In the genomic region with DNA sequence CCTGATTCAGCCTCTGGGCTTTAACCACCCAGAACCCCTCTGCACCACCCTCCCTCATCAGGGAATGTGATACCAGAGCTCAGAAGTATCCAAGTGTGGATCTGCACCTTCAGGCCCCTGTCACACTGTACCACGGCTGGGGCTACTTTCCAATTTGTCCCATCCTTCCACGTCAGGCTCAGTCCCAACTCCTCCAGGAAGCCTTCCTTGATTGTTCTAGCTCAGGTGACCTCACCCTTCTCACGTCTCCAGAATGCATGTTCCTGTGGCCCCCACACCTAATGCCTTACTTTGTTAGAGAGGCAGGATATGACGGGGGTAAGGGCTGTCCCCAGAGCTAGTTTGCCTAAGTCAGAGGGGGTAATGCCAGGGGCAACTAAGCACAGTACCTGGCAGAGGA, we compare ENCODE assay signal across 24 cellular contexts.
DNase-seq lines count a peak whose midpoint lies in the region; ATAC-seq, FAIRE-seq and TF ChIP-seq lines count a peak whose summit lies in the region.
"Had no signal": no experiment of that assay in that cellular context is flagged by ENCODE, and none has a peak within 500 bp of the region (broad histone marks: within the 10 kb centered on the region; RNA-seq: fewer than 3 reads in every experiment).

No MANE protein-coding gene starts in this region.

- no peak overlapping the region for H3K4me3 Mint-ChIP-seq in type B pancreatic cell
- H3K4me3 Mint-ChIP-seq: CD14-positive monocyte; CD4-positive, alpha-beta memory T cell; CD4-positive, CD25-positive, alpha-beta regulatory T cell; CD8-positive, alpha-beta memory T cell had no signal

- H3K4me1 ChIP-seq in A549 (no peaks in the 10 kb centered on the region), K562 (replicated peaks in 1 of 2; ENCODE audit: control insufficient read depth in 2 of 2, insufficient read depth in 2 of 2, low read length in 2 of 2) (no peaks in the 10 kb centered on the region), kidney (ENCODE audit: control insufficient read depth in 1 of 2, insufficient read depth in 1 of 2, low read depth in 1 of 2, low read length in 2 of 2) (peaks cover 0 to 3% of the 10 kb centered on the region in 2 donors), testis (no peaks in the 10 kb centered on the region)
- H3K4me1 ChIP-seq: BE2C, BLaER1 had no signal

- TF ChIP-seq EP300 in A549 (IDR thresholded peaks at IDR 0.05) (no peak), K562 (IDR thresholded peaks at IDR 0.05; ENCODE audit: low read length) (no peak)

- H3K27me3 ChIP-seq in K562 (ENCODE audit: control insufficient read depth in 2 of 2, insufficient read depth in 2 of 2, low read length in 2 of 2) = peaks cover 8 to 35% of the 10 kb centered on the region in 2 experiments; a peak in 4 of 5 replicates
- H3K27me3 ChIP-seq in testis = no peaks in the 10 kb centered on the region
- H3K27me3 ChIP-seq: BE2C, BLaER1 had no signal

- BruUV-seq in K562 (replicated peaks; lab: Mats Ljungman, UMichigan) = no TSS peak

- CTCF ChIA-PET in A549 (lab: Yijun Ruan, JAX) (no interaction called here), K562 (lab: Yijun Ruan, JAX; ENCODE audit: low intra/inter-chr PET ratio) (no interaction called here)

- DNase-seq in A549 (ENCODE audit: low read depth in 1 of 2, low spot score in 1 of 2) = no peak
- DNase-seq in K562 (ENCODE audit: extremely low read depth in 1 of 4, low spot score in 3 of 4) = no peak
- DNase-seq in kidney = peak; percentile 31
- no peak for DNase-seq in type B pancreatic cell (ENCODE audit: extremely low spot score, unreplicated experiment)
- DNase-seq in NCI-H187 treated with DMSO at 0.1 percent for 48 hours (lab: John Stamatoyannopoulos, UW) = no peak
- no peak for DNase-seq in glomerular visceral epithelial cell (ENCODE audit: extremely low spot score)
- DNase-seq in testis = no peak
- DNase-seq: ACHN; BE2C; C1 segment of cervical spinal cord; CD4-positive, alpha-beta memory T cell; CD4-positive, CD25-positive, alpha-beta regulatory T cell; CD8-positive, alpha-beta memory T cell; COR-L47; DMS 273 treated with DMSO at 0.1 percent for 48 hours; DMS153; DMS79 treated with DMSO at 0.1 percent for 48 hours; GF-D8 had no signal

- FAIRE-seq in A549 (lab: Jason Lieb, UNC) (no peak), K562 (lab: Jason Lieb, UNC) (no peak), kidney (lab: Jason Lieb, UNC) (no peak)
- FAIRE-seq: G401.6, GM12891, GM19239 had no signal

- H3K36me3 Mint-ChIP-seq in type B pancreatic cell = no peaks in the 10 kb centered on the region
- H3K36me3 Mint-ChIP-seq: CD14-positive monocyte; CD4-positive, alpha-beta memory T cell; CD4-positive, CD25-positive, alpha-beta regulatory T cell; CD8-positive, alpha-beta memory T cell had no signal

- peaks cover 4% of the 10 kb centered on the region for H3K27me3 Mint-ChIP-seq in type B pancreatic cell
- H3K27me3 Mint-ChIP-seq: CD4-positive, alpha-beta memory T cell; CD4-positive, CD25-positive, alpha-beta regulatory T cell had no signal

- WGBS in A549 (ENCODE audit: missing lambda C conversion rate) = 53% methylated on average over 4 of the region's 4 CpGs
- 0% methylated on average over 4 of the region's 4 CpGs for WGBS in K562 (ENCODE audit: insufficient coverage, low coverage, missing lambda C conversion rate)
- WGBS in testis, 2 donors = 82 to 91% methylated on average over 4 of the region's 4 CpGs

- no peak overlapping the region for H3K4me3 ChIP-seq in A549
- H3K4me3 ChIP-seq in K562 = no peak overlapping the region
- H3K4me3 ChIP-seq in kidney (ENCODE audit: low read length in 2 of 2) = no peak overlapping the region
- H3K4me3 ChIP-seq in testis = no peak overlapping the region
- H3K4me3 ChIP-seq: BLaER1 had no signal

- H4K20me1 ChIP-seq in K562 (replicated peaks; ENCODE audit: control insufficient read depth, insufficient read depth, low read length) = no peaks in the 10 kb centered on the region; the same call in 1 of the 2 replicates
- H4K20me1 ChIP-seq: BLaER1 had no signal

- POLR2A ChIA-PET in A549 (lab: Yijun Ruan, JAX) (no interaction called here), K562 (lab: Yijun Ruan, JAX) (interaction anchor here (0.5 kb wide), 1 partner anchor 679 kb away, joined by 3 read pairs; no protein-coding TSS in a partner anchor)

- ATAC-seq in A549 (no peak), K562 (no peak)

- no peaks in the 10 kb centered on the region for H3K79me2 ChIP-seq in K562 (ENCODE audit: control insufficient read depth, insufficient read depth, low read length)

- H3K36me3 ChIP-seq in K562 (ENCODE audit: control insufficient read depth, insufficient read depth, low read length) (no peaks in the 10 kb centered on the region), kidney (ENCODE audit: control insufficient read depth in 1 of 2, insufficient read depth in 2 of 2, low read length in 2 of 2) (no peaks in the 10 kb centered on the region), testis (ENCODE audit: low read depth, missing control alignments) (no peaks in the 10 kb centered on the region)
- H3K36me3 ChIP-seq: BE2C, BLaER1 had no signal

- no peaks in the 10 kb centered on the region for H3K4me1 Mint-ChIP-seq in type B pancreatic cell (ENCODE audit: unreplicated experiment)
- H3K4me1 Mint-ChIP-seq: CD14-positive monocyte; CD4-positive, alpha-beta memory T cell; CD4-positive, CD25-positive, alpha-beta regulatory T cell; CD8-positive, alpha-beta memory T cell had no signal

- no peak for TF ChIP-seq POLR2A in A549 (IDR thresholded peaks at IDR 0.05; ENCODE audit: low read length)
- no peak for TF ChIP-seq POLR2A in K562 (conservative IDR thresholded peaks at IDR 0.05)
- TF ChIP-seq POLR2A in testis (IDR thresholded peaks at IDR 0.05) = no peak

- H3K9me3 Mint-ChIP-seq in type B pancreatic cell = no peaks in the 10 kb centered on the region

- H3K9me1 ChIP-seq in K562 (ENCODE audit: control insufficient read depth, insufficient read depth, low read length) = peaks cover 2% of the 10 kb centered on the region

- H3K9me3 ChIP-seq in A549 (no peaks in the 10 kb centered on the region; the same call in 2 of the 3 replicates), K562 (replicated peaks; ENCODE audit: control insufficient read depth, insufficient read depth, low read depth, low read length) (no peaks in the 10 kb centered on the region), kidney (ENCODE audit: control insufficient read depth in 1 of 2, low read length in 2 of 2) (no peaks in the 10 kb centered on the region), testis (no peaks in the 10 kb centered on the region)
- H3K9me3 ChIP-seq: BE2C, BLaER1 had no signal

- TF ChIP-seq CTCF in A549 (IDR thresholded peaks at IDR 0.05) (no peak), K562 (IDR thresholded peaks at IDR 0.05 in 2 of 3, conservative IDR thresholded peaks at IDR 0.05 in 1 of 3; ENCODE audit: insufficient read depth in 2 of 3, low read depth in 1 of 3, low read length in 3 of 3) (no peak), kidney (IDR thresholded peaks at IDR 0.05; ENCODE audit: borderline replicate concordance, extremely low read depth, insufficient read depth) (no peak), type B pancreatic cell (conservative IDR thresholded peaks at IDR 0.05) (no peak), testis (IDR thresholded peaks at IDR 0.05) (no peak)

- H3K9ac ChIP-seq in K562 (ENCODE audit: insufficient read depth in 1 of 2, low read depth in 2 of 2, low read length in 2 of 2) (no peak overlapping the region), kidney (ENCODE audit: low read length in 2 of 2) (no peak overlapping the region)
- H3K9ac ChIP-seq: BLaER1 had no signal

- H3K27ac Mint-ChIP-seq in type B pancreatic cell = peak overlapping the region; percentile 89
- H3K27ac Mint-ChIP-seq: CD14-positive monocyte; CD4-positive, alpha-beta memory T cell; CD4-positive, CD25-positive, alpha-beta regulatory T cell; CD8-positive, alpha-beta memory T cell had no signal

- H2AFZ ChIP-seq in K562 (ENCODE audit: low read depth, low read length) = no peak overlapping the region

- intact Hi-C loops in K562 (cut with micrococcal nuclease) = no loop called here
- intact Hi-C loops in kidney (cut with DNase I) = no loop called here
- intact Hi-C loops in testis (cut with DNase I; ENCODE audit: low total_unique reads) = no loop called here

- in situ Hi-C loops in K562 (cut with MboI) = no loop called here

- H3K27ac ChIP-seq in A549 (no peak overlapping the region), K562 (ENCODE audit: extremely low read depth, low read depth, low read length) (no peak overlapping the region), kidney (ENCODE audit: low read depth in 2 of 2, low read length in 2 of 2) (no peak overlapping the region), testis (no peak overlapping the region)
- H3K27ac ChIP-seq: 22Rv1, BLaER1 had no signal

- no peak for TF ChIP-seq RAD21 in A549 (conservative IDR thresholded peaks at IDR 0.05 in 1 of 2, IDR thresholded peaks at IDR 0.05 in 1 of 2)
- no peak for TF ChIP-seq RAD21 in K562 (CRISPR knock-in tag; conservative IDR thresholded peaks at IDR 0.05 in 1 of 2, IDR thresholded peaks at IDR 0.05 in 1 of 2)

- H3K4me2 ChIP-seq in A549 = no peak overlapping the region
- no peak overlapping the region for H3K4me2 ChIP-seq in K562 (ENCODE audit: insufficient read depth, low read length)
- H3K4me2 ChIP-seq: BLaER1 had no signal

TF ChIP-seq in A549, 52 proteins besides CTCF, POLR2A, EP300 and RAD21:
- TF ChIP-seq ZFP36 (IDR thresholded peaks at IDR 0.05; ENCODE audit: borderline replicate concordance, partially characterized antibody) (peak; percentile 8), CHD4 (IDR thresholded peaks at IDR 0.05; ENCODE audit: borderline replicate concordance) (no peak)

TF ChIP-seq in K562, 482 proteins besides CTCF, POLR2A, EP300 and RAD21 (continues in another document):
- no peak for TF ChIP-seq SREBF2 (CRISPR knock-in tag; IDR thresholded peaks at IDR 0.05)
- no peak for TF ChIP-seq NR2C2 (CRISPR knock-in tag; IDR thresholded peaks at IDR 0.05)
- TF ChIP-seq NR2C2 (tag; IDR thresholded peaks at IDR 0.05) = no peak
- TF ChIP-seq, protein P1, sequence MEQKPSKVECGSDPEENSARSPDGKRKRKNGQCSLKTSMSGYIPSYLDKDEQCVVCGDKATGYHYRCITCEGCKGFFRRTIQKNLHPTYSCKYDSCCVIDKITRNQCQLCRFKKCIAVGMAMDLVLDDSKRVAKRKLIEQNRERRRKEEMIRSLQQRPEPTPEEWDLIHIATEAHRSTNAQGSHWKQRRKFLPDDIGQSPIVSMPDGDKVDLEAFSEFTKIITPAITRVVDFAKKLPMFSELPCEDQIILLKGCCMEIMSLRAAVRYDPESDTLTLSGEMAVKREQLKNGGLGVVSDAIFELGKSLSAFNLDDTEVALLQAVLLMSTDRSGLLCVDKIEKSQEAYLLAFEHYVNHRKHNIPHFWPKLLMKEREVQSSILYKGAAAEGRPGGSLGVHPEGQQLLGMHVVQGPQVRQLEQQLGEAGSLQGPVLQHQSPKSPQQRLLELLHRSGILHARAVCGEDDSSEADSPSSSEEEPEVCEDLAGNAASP (IDR thresholded peaks at IDR 0.05) = no peak
- peak; percentile 77 for TF ChIP-seq ZFP36 (IDR thresholded peaks at IDR 0.05; ENCODE audit: low read depth, low read length, partially characterized antibody)
